Comparison of ENCODE assay signal across 8 cellular contexts in genomic region chr2:68251855-68252406, GRCh38. TPM values are rescaled to one million over a fixed set of nuclear protein-coding genes. Genes with fewer than 3 reads are reported as not detected.
DNase-seq lines count a peak whose midpoint lies in the region; ATAC-seq and TF ChIP-seq lines count a peak whose summit lies in the region.

No MANE protein-coding gene starts in this region.

- DNase-seq in AG09309 (ENCODE audit: low read depth) (no peak), HK-2 (ENCODE audit: unreplicated experiment) (peak; percentile 35), stomach (peak; percentile 28), GDM1 (lab: John Stamatoyannopoulos, UW) (no peak)
- DNase-seq in activated CD8-positive, alpha-beta T cell treated with anti-CD3 and anti-CD28 coated beads, Interleukin-2, amount 10 ng/mL, durations not matched to agents 7 days and 5 days, result peak; percentile 46
- DNase-seq in naive thymus-derived CD8-positive, alpha-beta T cell, result peak; percentile 22 to 66 (median 39)

- peaks cover 22% of the 10 kb centered on the region for H3K4me1 ChIP-seq in endocrine pancreas (ENCODE audit: control insufficient read depth, insufficient read depth, low read length)
- peaks cover 35 to 67% (median 54%) of the 10 kb centered on the region in 4 donors for H3K4me1 ChIP-seq in stomach

- H3K27me3 Mint-ChIP-seq in activated CD8-positive, alpha-beta T cell treated with anti-CD3 and anti-CD28 coated beads, Interleukin-2, amount 10 ng/mL, durations not matched to agents 7 days and 5 days (ENCODE audit: low read depth), result no peaks in the 10 kb centered on the region
- peaks cover 0 to 2% (median 0%) of the 10 kb centered on the region in 5 donors for H3K27me3 Mint-ChIP-seq in naive thymus-derived CD8-positive, alpha-beta T cell

- H3K27me3 ChIP-seq in endocrine pancreas (ENCODE audit: control insufficient read depth, insufficient read depth, low read length) (no peaks in the 10 kb centered on the region), stomach (no peaks in the 10 kb centered on the region)

- POLR2A ChIA-PET in activated CD8-positive, alpha-beta T cell treated with anti-CD3 and anti-CD28 coated beads, Interleukin-2, amount 10 ng/mL, durations not matched to agents 7 days and 5 days (lab: Charles Lee), result interaction anchor here (0.5 to 2.0 kb wide), 7 partner anchors 8 to 215 kb away, joined by 3 to 8 read pairs (median 4); partner anchors contain the start of genes APLF, FBXO48 and PNO1
- POLR2A ChIA-PET in naive thymus-derived CD8-positive, alpha-beta T cell (lab: Charles Lee), result interaction anchor here (0.7 to 3.4 kb wide), 15 partner anchors 15 to 519 kb away, joined by 3 to 30 read pairs (median 4); partner anchors contain the start of genes APLF, FBXO48 and PNO1

- peak; percentile 8 for ATAC-seq in GM19324 (IDR thresholded peaks at IDR 0.05; ENCODE audit: low FRiP score, unreplicated experiment)
- ATAC-seq in activated CD8-positive, alpha-beta T cell treated with anti-CD3 and anti-CD28 coated beads, Interleukin-2, amount 10 ng/mL, durations not matched to agents 7 days and 5 days, result peak; percentile 20
- peak; percentile 4 to 12 for ATAC-seq in naive thymus-derived CD8-positive, alpha-beta T cell

- intact Hi-C loops in stomach (cut with DNase I; ENCODE audit: low total_unique reads), result no loop called here

- H3K36me3 ChIP-seq in endocrine pancreas (ENCODE audit: control insufficient read depth, insufficient read depth, low read length), result no peaks in the 10 kb centered on the region
- no peaks in the 10 kb centered on the region for H3K36me3 ChIP-seq in stomach

- H3K9me3 ChIP-seq in endocrine pancreas (ENCODE audit: control insufficient read depth, low read length) (no peaks in the 10 kb centered on the region), stomach (no peaks in the 10 kb centered on the region)

- peak overlapping the region; percentile 66 for H3K9ac ChIP-seq in endocrine pancreas (ENCODE audit: control insufficient read depth, insufficient read depth, low read length)

- H3K27ac Mint-ChIP-seq in activated CD8-positive, alpha-beta T cell treated with anti-CD3 and anti-CD28 coated beads, Interleukin-2, amount 10 ng/mL, durations not matched to agents 7 days and 5 days, result peak overlapping the region; percentile 97
- H3K27ac Mint-ChIP-seq in naive thymus-derived CD8-positive, alpha-beta T cell, result peak overlapping the region; percentile 87 to 100 (median 94)

- peak overlapping the region; percentile 90 for H3K4me3 ChIP-seq in AG09309 (ENCODE audit: control insufficient read depth, low read depth, low read length)
- H3K4me3 ChIP-seq in endocrine pancreas (ENCODE audit: control insufficient read depth, insufficient read depth, low read length), result no peak overlapping the region
- H3K4me3 ChIP-seq in stomach, result peak overlapping the region; percentile 61 to 89 (median 84)

- peak overlapping the region; percentile 94 to 100 (median 98) for H3K27ac ChIP-seq in stomach

- peaks cover 23% of the 10 kb centered on the region for H3K36me3 Mint-ChIP-seq in activated CD8-positive, alpha-beta T cell treated with anti-CD3 and anti-CD28 coated beads, Interleukin-2, amount 10 ng/mL, durations not matched to agents 7 days and 5 days (ENCODE audit: low read depth)
- peaks cover 0 to 7% (median 0%) of the 10 kb centered on the region in 3 donors for H3K36me3 Mint-ChIP-seq in naive thymus-derived CD8-positive, alpha-beta T cell

- CTCF ChIA-PET in activated CD8-positive, alpha-beta T cell treated with anti-CD3 and anti-CD28 coated beads, Interleukin-2, amount 10 ng/mL, durations not matched to agents 7 days and 5 days (lab: Charles Lee), result interaction anchor here (0.9 to 1.8 kb wide), 4 partner anchors 52 to 96 kb away, joined by 3 to 13 read pairs (median 5); no protein-coding TSS in a partner anchor

- no peak for TF ChIP-seq EP300 in stomach (IDR thresholded peaks at IDR 0.05)

- no peak for TF ChIP-seq POLR2A in stomach (IDR thresholded peaks at IDR 0.05)

- H3K4me1 Mint-ChIP-seq in activated CD8-positive, alpha-beta T cell treated with anti-CD3 and anti-CD28 coated beads, Interleukin-2, amount 10 ng/mL, durations not matched to agents 7 days and 5 days (ENCODE audit: low read depth), result peaks cover 37% of the 10 kb centered on the region
- H3K4me1 Mint-ChIP-seq in naive thymus-derived CD8-positive, alpha-beta T cell, result peaks cover 19 to 54% (median 46%) of the 10 kb centered on the region in 4 donors

- TF ChIP-seq CTCF in AG09309 (IDR thresholded peaks at IDR 0.05; ENCODE audit: control insufficient read depth, insufficient read depth, low read depth, low read length, missing control alignments), result no peak
- TF ChIP-seq CTCF in stomach (IDR thresholded peaks at IDR 0.05), result no peak

- H3K4me3 Mint-ChIP-seq in activated CD8-positive, alpha-beta T cell treated with anti-CD3 and anti-CD28 coated beads, Interleukin-2, amount 10 ng/mL, durations not matched to agents 7 days and 5 days, result peak overlapping the region; percentile 97
- peak overlapping the region; percentile 74 to 98 (median 94) for H3K4me3 Mint-ChIP-seq in naive thymus-derived CD8-positive, alpha-beta T cell

- 0 to 1% (median 1%) methylated on average over 40 to 78 of the region's 78 CpGs for WGBS in stomach, 5 donors

- no peaks in the 10 kb centered on the region for H3K9me3 Mint-ChIP-seq in activated CD8-positive, alpha-beta T cell treated with anti-CD3 and anti-CD28 coated beads, Interleukin-2, amount 10 ng/mL, durations not matched to agents 7 days and 5 days (ENCODE audit: insufficient read depth)
- H3K9me3 Mint-ChIP-seq in naive thymus-derived CD8-positive, alpha-beta T cell, result no peaks in the 10 kb centered on the region

RNA-seq across cellular contexts. Expression of gene PPP3R1, which starts 0.4 kb away (rescaled TPM):
- 10 to 100 TPM; 67.6 to 71.8 TPM for total RNA-seq in activated CD8-positive, alpha-beta T cell treated with anti-CD3 and anti-CD28 coated beads, Interleukin-2, amount 10 ng/mL, durations not matched to agents 7 days and 5 days
- total RNA-seq in naive thymus-derived CD8-positive, alpha-beta T cell, result 10 to 100 TPM; 72.5 to 76.3 TPM
- polyA plus RNA-seq in naive thymus-derived CD8-positive, alpha-beta T cell, result 1 to 10 TPM; 3.4 to 4.3 (median 3.9) TPM
- total RNA-seq in stomach, result 10 to 100 TPM in 4 of 5 donors, 1 to 10 TPM in 1; 1.2 to 65.7 (median 24.5) TPM
- polyA plus RNA-seq in stomach, result 10 to 100 TPM; 12.3 to 19.6 (median 14.9) TPM

Comparison
In these comparisons a context has a peak if more than half of its experiments do, and no peak if none do; other contexts are left out.
1. DNase-seq: peak in HK-2 (single experiment), activated CD8-positive, alpha-beta T cell treated with anti-CD3 and anti-CD28 coated beads, Interleukin-2, amount 10 ng/mL, durations not matched to agents 7 days and 5 days (single experiment), naive thymus-derived CD8-positive, alpha-beta T cell (10 of 10) and stomach (single experiment); none in AG09309 (single experiment) and GDM1 (single experiment).
2. Peak in every context shown above with its lines, with median percentiles within 50 percentile points of each other: ATAC-seq.